1 cellular context compared by ENCODE assay signal in genomic region chr1:178094752-178095645, GRCh38.
TF ChIP-seq lines count a peak whose summit lies in the region.

No MANE protein-coding gene starts in this region.

TF ChIP-seq in K562, 482 proteins besides CTCF, POLR2A, EP300 and RAD21:
- TF ChIP-seq, protein P1, sequence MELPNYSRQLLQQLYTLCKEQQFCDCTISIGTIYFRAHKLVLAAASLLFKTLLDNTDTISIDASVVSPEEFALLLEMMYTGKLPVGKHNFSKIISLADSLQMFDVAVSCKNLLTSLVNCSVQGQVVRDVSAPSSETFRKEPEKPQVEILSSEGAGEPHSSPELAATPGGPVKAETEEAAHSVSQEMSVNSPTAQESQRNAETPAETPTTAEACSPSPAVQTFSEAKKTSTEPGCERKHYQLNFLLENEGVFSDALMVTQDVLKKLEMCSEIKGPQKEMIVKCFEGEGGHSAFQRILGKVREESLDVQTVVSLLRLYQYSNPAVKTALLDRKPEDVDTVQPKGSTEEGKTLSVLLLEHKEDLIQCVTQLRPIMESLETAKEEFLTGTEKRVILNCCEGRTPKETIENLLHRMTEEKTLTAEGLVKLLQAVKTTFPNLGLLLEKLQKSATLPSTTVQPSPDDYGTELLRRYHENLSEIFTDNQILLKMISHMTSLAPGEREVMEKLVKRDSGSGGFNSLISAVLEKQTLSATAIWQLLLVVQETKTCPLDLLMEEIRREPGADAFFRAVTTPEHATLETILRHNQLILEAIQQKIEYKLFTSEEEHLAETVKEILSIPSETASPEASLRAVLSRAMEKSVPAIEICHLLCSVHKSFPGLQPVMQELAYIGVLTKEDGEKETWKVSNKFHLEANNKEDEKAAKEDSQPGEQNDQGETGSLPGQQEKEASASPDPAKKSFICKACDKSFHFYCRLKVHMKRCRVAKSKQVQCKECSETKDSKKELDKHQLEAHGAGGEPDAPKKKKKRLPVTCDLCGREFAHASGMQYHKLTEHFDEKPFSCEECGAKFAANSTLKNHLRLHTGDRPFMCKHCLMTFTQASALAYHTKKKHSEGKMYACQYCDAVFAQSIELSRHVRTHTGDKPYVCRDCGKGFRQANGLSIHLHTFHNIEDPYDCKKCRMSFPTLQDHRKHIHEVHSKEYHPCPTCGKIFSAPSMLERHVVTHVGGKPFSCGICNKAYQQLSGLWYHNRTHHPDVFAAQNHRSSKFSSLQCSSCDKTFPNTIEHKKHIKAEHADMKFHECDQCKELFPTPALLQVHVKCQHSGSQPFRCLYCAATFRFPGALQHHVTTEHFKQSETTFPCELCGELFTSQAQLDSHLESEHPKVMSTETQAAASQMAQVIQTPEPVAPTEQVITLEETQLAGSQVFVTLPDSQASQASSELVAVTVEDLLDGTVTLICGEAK (IDR thresholded peaks at IDR 0.05), result no peak
- TF ChIP-seq, protein P1 (CRISPR knock-in tag; IDR thresholded peaks at IDR 0.05), result no peak
- TF ChIP-seq PRPF4 (IDR thresholded peaks at IDR 0.05; ENCODE audit: insufficient read depth, low read depth, low read length, poor library complexity, severe bottlenecking) (no peak), VEZF1 (CRISPR knock-in tag; IDR thresholded peaks at IDR 0.05) (no peak), MBD2 (IDR thresholded peaks at IDR 0.05; ENCODE audit: borderline replicate concordance, low read depth) (no peak), IRF2 (CRISPR knock-in tag; IDR thresholded peaks at IDR 0.05) (no peak), CBX2 (IDR thresholded peaks at IDR 0.05; ENCODE audit: insufficient read depth, low read length, poor library complexity, severe bottlenecking) (no peak), ZNF354B (CRISPR knock-in tag; IDR thresholded peaks at IDR 0.05) (no peak), HNRNPLL (IDR thresholded peaks at IDR 0.05; ENCODE audit: low read depth, low read length, poor library complexity, severe bottlenecking) (no peak), PBX2 (CRISPR knock-in tag; IDR thresholded peaks at IDR 0.05; ENCODE audit: low read depth) (no peak), PBX2 (tag; conservative IDR thresholded peaks at IDR 0.05; ENCODE audit: low read depth) (no peak), ZNF263 (CRISPR knock-in tag; IDR thresholded peaks at IDR 0.05; ENCODE audit: borderline replicate concordance) (no peak), KDM5B (IDR thresholded peaks at IDR 0.05; ENCODE audit: insufficient replicate concordance, low read depth, low read length) (no peak), BHLHE40 (IDR thresholded peaks at IDR 0.05; ENCODE audit: low read length) (peak; percentile 49; the same call in 1 of the 2 replicates), RAD51 (IDR thresholded peaks at IDR 0.05; ENCODE audit: borderline replicate concordance, low read depth) (peak; percentile 32; the same call in 1 of the 2 replicates), ZNF197 (CRISPR knock-in tag; IDR thresholded peaks at IDR 0.05; ENCODE audit: low read depth) (no peak), GATAD2B (IDR thresholded peaks at IDR 0.05; ENCODE audit: borderline replicate concordance) (no peak), TEAD4 (IDR thresholded peaks at IDR 0.05; ENCODE audit: low read length) (no peak), TEAD4 (CRISPR knock-in tag; IDR thresholded peaks at IDR 0.05; ENCODE audit: borderline replicate concordance) (no peak), ZNF79 (CRISPR knock-in tag; IDR thresholded peaks at IDR 0.05; ENCODE audit: low read depth) (no peak)
- TF ChIP-seq, protein P2, sequence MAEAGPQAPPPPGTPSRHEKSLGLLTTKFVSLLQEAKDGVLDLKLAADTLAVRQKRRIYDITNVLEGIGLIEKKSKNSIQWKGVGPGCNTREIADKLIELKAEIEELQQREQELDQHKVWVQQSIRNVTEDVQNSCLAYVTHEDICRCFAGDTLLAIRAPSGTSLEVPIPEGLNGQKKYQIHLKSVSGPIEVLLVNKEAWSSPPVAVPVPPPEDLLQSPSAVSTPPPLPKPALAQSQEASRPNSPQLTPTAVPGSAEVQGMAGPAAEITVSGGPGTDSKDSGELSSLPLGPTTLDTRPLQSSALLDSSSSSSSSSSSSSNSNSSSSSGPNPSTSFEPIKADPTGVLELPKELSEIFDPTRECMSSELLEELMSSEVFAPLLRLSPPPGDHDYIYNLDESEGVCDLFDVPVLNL (CRISPR knock-in tag; IDR thresholded peaks at IDR 0.05; ENCODE audit: low read depth), result no peak
- TF ChIP-seq, protein P3, sequence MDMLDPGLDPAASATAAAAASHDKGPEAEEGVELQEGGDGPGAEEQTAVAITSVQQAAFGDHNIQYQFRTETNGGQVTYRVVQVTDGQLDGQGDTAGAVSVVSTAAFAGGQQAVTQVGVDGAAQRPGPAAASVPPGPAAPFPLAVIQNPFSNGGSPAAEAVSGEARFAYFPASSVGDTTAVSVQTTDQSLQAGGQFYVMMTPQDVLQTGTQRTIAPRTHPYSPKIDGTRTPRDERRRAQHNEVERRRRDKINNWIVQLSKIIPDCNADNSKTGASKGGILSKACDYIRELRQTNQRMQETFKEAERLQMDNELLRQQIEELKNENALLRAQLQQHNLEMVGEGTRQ (CRISPR knock-in tag; IDR thresholded peaks at IDR 0.05), result peak; percentile 70
- TF ChIP-seq, protein P4, sequence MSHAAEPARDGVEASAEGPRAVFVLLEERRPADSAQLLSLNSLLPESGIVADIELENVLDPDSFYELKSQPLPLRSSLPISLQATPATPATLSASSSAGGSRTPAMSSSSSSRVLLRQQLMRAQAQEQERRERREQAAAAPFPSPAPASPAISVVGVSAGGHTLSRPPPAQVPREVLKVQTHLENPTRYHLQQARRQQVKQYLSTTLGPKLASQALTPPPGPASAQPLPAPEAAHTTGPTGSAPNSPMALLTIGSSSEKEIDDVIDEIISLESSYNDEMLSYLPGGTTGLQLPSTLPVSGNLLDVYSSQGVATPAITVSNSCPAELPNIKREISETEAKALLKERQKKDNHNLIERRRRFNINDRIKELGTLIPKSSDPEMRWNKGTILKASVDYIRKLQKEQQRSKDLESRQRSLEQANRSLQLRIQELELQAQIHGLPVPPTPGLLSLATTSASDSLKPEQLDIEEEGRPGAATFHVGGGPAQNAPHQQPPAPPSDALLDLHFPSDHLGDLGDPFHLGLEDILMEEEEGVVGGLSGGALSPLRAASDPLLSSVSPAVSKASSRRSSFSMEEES (CRISPR knock-in tag; IDR thresholded peaks at IDR 0.05), result peak; percentile 72
- TF ChIP-seq, protein P5, sequence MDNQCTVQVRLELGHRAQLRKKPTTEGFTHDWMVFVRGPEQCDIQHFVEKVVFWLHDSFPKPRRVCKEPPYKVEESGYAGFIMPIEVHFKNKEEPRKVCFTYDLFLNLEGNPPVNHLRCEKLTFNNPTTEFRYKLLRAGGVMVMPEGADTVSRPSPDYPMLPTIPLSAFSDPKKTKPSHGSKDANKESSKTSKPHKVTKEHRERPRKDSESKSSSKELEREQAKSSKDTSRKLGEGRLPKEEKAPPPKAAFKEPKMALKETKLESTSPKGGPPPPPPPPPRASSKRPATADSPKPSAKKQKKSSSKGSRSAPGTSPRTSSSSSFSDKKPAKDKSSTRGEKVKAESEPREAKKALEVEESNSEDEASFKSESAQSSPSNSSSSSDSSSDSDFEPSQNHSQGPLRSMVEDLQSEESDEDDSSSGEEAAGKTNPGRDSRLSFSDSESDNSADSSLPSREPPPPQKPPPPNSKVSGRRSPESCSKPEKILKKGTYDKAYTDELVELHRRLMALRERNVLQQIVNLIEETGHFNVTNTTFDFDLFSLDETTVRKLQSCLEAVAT (IDR thresholded peaks at IDR 0.05), result no peak
